In genomic region chr15:70559223-70559823, GRCh38 we compare ENCODE assay signal across 1 cellular context.
TF ChIP-seq lines count a peak whose summit lies in the region.

No MANE protein-coding gene starts in this region.

TF ChIP-seq in HepG2, 621 proteins besides CTCF, POLR2A, EP300 and RAD21 (continued from another document):
- TF ChIP-seq KIAA2018 (CRISPR knock-in tag; IDR thresholded peaks at IDR 0.05; ENCODE audit: borderline replicate concordance): no peak
- TF ChIP-seq ZKSCAN5 (CRISPR knock-in tag; IDR thresholded peaks at IDR 0.05): no peak
- TF ChIP-seq PATZ1 (CRISPR knock-in tag; IDR thresholded peaks at IDR 0.05): no peak
- TF ChIP-seq JDP2 (CRISPR knock-in tag; IDR thresholded peaks at IDR 0.05; ENCODE audit: borderline replicate concordance): no peak
- TF ChIP-seq MXI1 (IDR thresholded peaks at IDR 0.05; ENCODE audit: borderline replicate concordance, low read depth, low read length): no peak
- TF ChIP-seq RFX5 (IDR thresholded peaks at IDR 0.05; ENCODE audit: low read depth, low read length): no peak
- no peak for TF ChIP-seq ZNF607 (CRISPR knock-in tag; IDR thresholded peaks at IDR 0.05; ENCODE audit: borderline replicate concordance)
- TF ChIP-seq ZNF83 (CRISPR knock-in tag; IDR thresholded peaks at IDR 0.05; ENCODE audit: borderline replicate concordance): no peak
- TF ChIP-seq, protein P1, sequence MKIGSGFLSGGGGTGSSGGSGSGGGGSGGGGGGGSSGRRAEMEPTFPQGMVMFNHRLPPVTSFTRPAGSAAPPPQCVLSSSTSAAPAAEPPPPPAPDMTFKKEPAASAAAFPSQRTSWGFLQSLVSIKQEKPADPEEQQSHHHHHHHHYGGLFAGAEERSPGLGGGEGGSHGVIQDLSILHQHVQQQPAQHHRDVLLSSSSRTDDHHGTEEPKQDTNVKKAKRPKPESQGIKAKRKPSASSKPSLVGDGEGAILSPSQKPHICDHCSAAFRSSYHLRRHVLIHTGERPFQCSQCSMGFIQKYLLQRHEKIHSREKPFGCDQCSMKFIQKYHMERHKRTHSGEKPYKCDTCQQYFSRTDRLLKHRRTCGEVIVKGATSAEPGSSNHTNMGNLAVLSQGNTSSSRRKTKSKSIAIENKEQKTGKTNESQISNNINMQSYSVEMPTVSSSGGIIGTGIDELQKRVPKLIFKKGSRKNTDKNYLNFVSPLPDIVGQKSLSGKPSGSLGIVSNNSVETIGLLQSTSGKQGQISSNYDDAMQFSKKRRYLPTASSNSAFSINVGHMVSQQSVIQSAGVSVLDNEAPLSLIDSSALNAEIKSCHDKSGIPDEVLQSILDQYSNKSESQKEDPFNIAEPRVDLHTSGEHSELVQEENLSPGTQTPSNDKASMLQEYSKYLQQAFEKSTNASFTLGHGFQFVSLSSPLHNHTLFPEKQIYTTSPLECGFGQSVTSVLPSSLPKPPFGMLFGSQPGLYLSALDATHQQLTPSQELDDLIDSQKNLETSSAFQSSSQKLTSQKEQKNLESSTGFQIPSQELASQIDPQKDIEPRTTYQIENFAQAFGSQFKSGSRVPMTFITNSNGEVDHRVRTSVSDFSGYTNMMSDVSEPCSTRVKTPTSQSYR (CRISPR knock-in tag; IDR thresholded peaks at IDR 0.05; ENCODE audit: borderline replicate concordance): no peak
- no peak for TF ChIP-seq ZNF160 (CRISPR knock-in tag; IDR thresholded peaks at IDR 0.05)
- TF ChIP-seq SIN3B (IDR thresholded peaks at IDR 0.05; ENCODE audit: low read length): no peak
- TF ChIP-seq CHCHD3 (CRISPR knock-in tag; IDR thresholded peaks at IDR 0.05): no peak
- no peak for TF ChIP-seq ZKSCAN1 (IDR thresholded peaks at IDR 0.05; ENCODE audit: low read length)
- TF ChIP-seq ZFP82 (CRISPR knock-in tag; IDR thresholded peaks at IDR 0.05; ENCODE audit: borderline replicate concordance): no peak
- no peak for TF ChIP-seq MIXL1 (CRISPR knock-in tag; IDR thresholded peaks at IDR 0.05)
- TF ChIP-seq MYC (CRISPR knock-in tag; IDR thresholded peaks at IDR 0.05; ENCODE audit: borderline replicate concordance): no peak
TF ChIP-seq in HepG2: peak in this region for 0.
